ENCODE assay signal across 9 cellular contexts in the genomic region with DNA sequence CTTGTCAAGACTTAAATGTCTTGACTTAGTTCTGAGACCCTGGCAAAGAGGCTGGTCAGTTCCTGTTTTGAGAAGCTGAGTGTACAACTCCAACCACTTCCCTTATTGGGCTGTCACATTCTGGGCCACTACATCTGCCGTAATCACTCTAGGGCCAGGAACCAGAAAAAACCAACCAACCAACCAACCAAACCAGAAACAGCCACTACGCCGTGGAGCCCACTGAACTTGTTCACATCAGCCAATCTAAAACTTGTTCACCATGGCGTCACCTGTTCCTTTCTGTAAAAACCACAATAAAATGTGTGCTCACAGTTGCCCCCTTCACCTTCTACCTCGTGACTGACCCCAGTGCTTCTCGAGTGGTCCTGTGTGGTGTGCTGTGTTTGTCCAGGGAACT.
A peak's percentile ranks its signal among the peaks of the same experiment; 100 is the strongest.
DNase-seq lines count a peak whose midpoint lies in the region; ATAC-seq and TF ChIP-seq lines count a peak whose summit lies in the region.
"Had no signal": no experiment of that assay in that cellular context is flagged by ENCODE, and none has a peak within 500 bp of the region (broad histone marks: within the 10 kb centered on the region; RNA-seq: fewer than 3 reads in every experiment).

No MANE protein-coding gene starts in this region.

- H3F3A ChIP-seq in GM23338 (replicated peaks; ENCODE audit: low read depth) = no peaks in the 10 kb centered on the region

- TF ChIP-seq CTCF in GM23338 (conservative IDR thresholded peaks at IDR 0.05; ENCODE audit: low read depth in 2 of 2) = no peak
- TF ChIP-seq CTCF in glutamatergic neuron (IDR thresholded peaks at IDR 0.05; ENCODE audit: partially characterized antibody, unreplicated experiment) = no peak

- no peaks in the 10 kb centered on the region for H3K27me3 Mint-ChIP-seq in natural killer cell treated with Interleukin-12 subunit alpha and Interleukin-12 subunit beta and Interleukin-15 and Interleukin-18, amount 100 ng/mL, for 72 hours
- H3K27me3 Mint-ChIP-seq in GM23338 (ENCODE audit: insufficient read depth, low read depth, poor library complexity) = no peaks in the 10 kb centered on the region
- H3K27me3 Mint-ChIP-seq in glutamatergic neuron (ENCODE audit: unreplicated experiment) = no peaks in the 10 kb centered on the region
- H3K27me3 Mint-ChIP-seq in activated T-helper 2 cell treated with anti-CD3 and anti-CD28 coated beads, Interferon-gamma antibody, Interleukin-2, Interleukin-4, amounts not matched to agents 10 μg/mL and 5 μg/mL and 100 μg/mL, durations not matched to agents 14 hours and 24 hours and 36 hours (ENCODE audit: low read depth) = no peaks in the 10 kb centered on the region

- no peak overlapping the region for H3K4me3 ChIP-seq in GM23338

- peaks cover 49 to 63% of the 10 kb centered on the region in 2 donors for H3K4me1 Mint-ChIP-seq in natural killer cell treated with Interleukin-12 subunit alpha and Interleukin-12 subunit beta and Interleukin-15 and Interleukin-18, amount 100 ng/mL, for 72 hours (ENCODE audit: low read depth in 2 of 2)
- no peaks in the 10 kb centered on the region for H3K4me1 Mint-ChIP-seq in GM23338
- no peaks in the 10 kb centered on the region for H3K4me1 Mint-ChIP-seq in glutamatergic neuron (ENCODE audit: low read depth, unreplicated experiment)
- peaks cover 35% of the 10 kb centered on the region for H3K4me1 Mint-ChIP-seq in activated T-helper 2 cell treated with anti-CD3 and anti-CD28 coated beads, Interferon-gamma antibody, Interleukin-2, Interleukin-4, amounts not matched to agents 10 μg/mL and 5 μg/mL and 100 μg/mL, durations not matched to agents 14 hours and 24 hours and 36 hours (ENCODE audit: low read depth)

- H3K27ac Mint-ChIP-seq in natural killer cell treated with Interleukin-12 subunit alpha and Interleukin-12 subunit beta and Interleukin-15 and Interleukin-18, amount 100 ng/mL, for 72 hours = peak overlapping the region; percentile 80 to 94
- H3K27ac Mint-ChIP-seq in GM23338 (no peak overlapping the region), glutamatergic neuron (ENCODE audit: unreplicated experiment) (no peak overlapping the region)
- H3K27ac Mint-ChIP-seq in activated T-helper 2 cell treated with anti-CD3 and anti-CD28 coated beads, Interferon-gamma antibody, Interleukin-2, Interleukin-4, amounts not matched to agents 10 μg/mL and 5 μg/mL and 100 μg/mL, durations not matched to agents 14 hours and 24 hours and 36 hours = no peak overlapping the region

- no peak overlapping the region for H2AFZ ChIP-seq in GM23338

- no peaks in the 10 kb centered on the region for H3K4me1 ChIP-seq in GM23338 (ENCODE audit: insufficient read depth)

- H3K4me2 ChIP-seq in GM23338 = no peak overlapping the region

- no peaks in the 10 kb centered on the region for H3K79me2 ChIP-seq in GM23338 (replicated peaks; ENCODE audit: insufficient read depth)

- H3K4me3 Mint-ChIP-seq in natural killer cell treated with Interleukin-12 subunit alpha and Interleukin-12 subunit beta and Interleukin-15 and Interleukin-18, amount 100 ng/mL, for 72 hours = peak overlapping the region; percentile 68
- H3K4me3 Mint-ChIP-seq in GM23338 = no peak overlapping the region
- H3K4me3 Mint-ChIP-seq in glutamatergic neuron (ENCODE audit: unreplicated experiment) = no peak overlapping the region
- no peak overlapping the region for H3K4me3 Mint-ChIP-seq in activated T-helper 2 cell treated with anti-CD3 and anti-CD28 coated beads, Interferon-gamma antibody, Interleukin-2, Interleukin-4, amounts not matched to agents 10 μg/mL and 5 μg/mL and 100 μg/mL, durations not matched to agents 14 hours and 24 hours and 36 hours (ENCODE audit: low read depth)

- H3K27ac ChIP-seq in GM23338 (ENCODE audit: low read depth) = no peak overlapping the region

- ATAC-seq in GM18907 (IDR thresholded peaks at IDR 0.05; ENCODE audit: unreplicated experiment) (peak; percentile 88), HG02852 (IDR thresholded peaks at IDR 0.05; ENCODE audit: unreplicated experiment) (peak; percentile 78), GM23338 (no peak)
- ATAC-seq in natural killer cell treated with Interleukin-12 subunit alpha and Interleukin-12 subunit beta and Interleukin-15 and Interleukin-18, amount 100 ng/mL, for 72 hours = peak; percentile 91 to 95
- ATAC-seq: HCT116 had no signal

- no peaks in the 10 kb centered on the region for H3K36me3 ChIP-seq in GM23338 (ENCODE audit: insufficient read depth)

- DNase-seq in OCI-M1 (lab: John Stamatoyannopoulos, UW) (peak; percentile 93), GM23338 (ENCODE audit: low spot score) (no peak), glutamatergic neuron (no peak), kidney tubule cell (ENCODE audit: low spot score) (no peak)
- peak; percentile 79 for DNase-seq in natural killer cell treated with Interleukin-12 subunit alpha and Interleukin-12 subunit beta and Interleukin-15 and Interleukin-18, amount 100 ng/mL, for 72 hours (ENCODE audit: low spot score)
- no peak for DNase-seq in activated T-helper 2 cell treated with anti-CD3 and anti-CD28 coated beads, Interferon-gamma antibody, Interleukin-2, Interleukin-4, amounts not matched to agents 10 μg/mL and 5 μg/mL and 100 μg/mL, durations not matched to agents 14 hours and 24 hours and 36 hours (ENCODE audit: low spot score)

- H3K9me2 ChIP-seq in GM23338 (ENCODE audit: insufficient read depth) = no peaks in the 10 kb centered on the region

- no peaks in the 10 kb centered on the region for H3K27me3 ChIP-seq in GM23338 (ENCODE audit: insufficient read depth)

- intact Hi-C loops in activated T-helper 2 cell treated with anti-CD3 and anti-CD28 coated beads, Interferon-gamma antibody, Interleukin-2, Interleukin-4, amounts not matched to agents 10 μg/mL and 5 μg/mL and 100 μg/mL, durations not matched to agents 14 hours and 24 hours and 36 hours (cut with micrococcal nuclease) = no loop called here

- H3K36me3 Mint-ChIP-seq in natural killer cell treated with Interleukin-12 subunit alpha and Interleukin-12 subunit beta and Interleukin-15 and Interleukin-18, amount 100 ng/mL, for 72 hours = peaks cover 7% of the 10 kb centered on the region
- H3K36me3 Mint-ChIP-seq in GM23338 (ENCODE audit: low read depth) = no peaks in the 10 kb centered on the region
- no peaks in the 10 kb centered on the region for H3K36me3 Mint-ChIP-seq in glutamatergic neuron (ENCODE audit: unreplicated experiment)
- H3K36me3 Mint-ChIP-seq in activated T-helper 2 cell treated with anti-CD3 and anti-CD28 coated beads, Interferon-gamma antibody, Interleukin-2, Interleukin-4, amounts not matched to agents 10 μg/mL and 5 μg/mL and 100 μg/mL, durations not matched to agents 14 hours and 24 hours and 36 hours (ENCODE audit: low read depth) = peaks cover 26% of the 10 kb centered on the region

- no peaks in the 10 kb centered on the region for H4K20me1 ChIP-seq in GM23338 (replicated peaks; ENCODE audit: insufficient read depth)

- H3K9me3 Mint-ChIP-seq in natural killer cell treated with Interleukin-12 subunit alpha and Interleukin-12 subunit beta and Interleukin-15 and Interleukin-18, amount 100 ng/mL, for 72 hours = no peaks in the 10 kb centered on the region
- no peaks in the 10 kb centered on the region for H3K9me3 Mint-ChIP-seq in GM23338
- H3K9me3 Mint-ChIP-seq in glutamatergic neuron (ENCODE audit: unreplicated experiment) = no peaks in the 10 kb centered on the region
- peaks cover 4% of the 10 kb centered on the region for H3K9me3 Mint-ChIP-seq in activated T-helper 2 cell treated with anti-CD3 and anti-CD28 coated beads, Interferon-gamma antibody, Interleukin-2, Interleukin-4, amounts not matched to agents 10 μg/mL and 5 μg/mL and 100 μg/mL, durations not matched to agents 14 hours and 24 hours and 36 hours

TF ChIP-seq in GM23338, 12 proteins besides CTCF, POLR2A, EP300 and RAD21 (continues in another document):
- TF ChIP-seq POLR2AphosphoS5 (IDR thresholded peaks at IDR 0.05; ENCODE audit: low read depth) (no peak), NANOG (IDR thresholded peaks at IDR 0.05; ENCODE audit: borderline replicate concordance) (no peak), EZH2 (IDR thresholded peaks at IDR 0.05; ENCODE audit: low read depth, unreplicated experiment) (no peak), CREB1 (CRISPR knock-in tag; IDR thresholded peaks at IDR 0.05; ENCODE audit: low read depth) (no peak)

Comparison
In these comparisons a context has a peak if more than half of its experiments do, and no peak if none do; other contexts are left out.
1. DNase-seq: peak in OCI-M1 (single experiment) and natural killer cell treated with Interleukin-12 subunit alpha and Interleukin-12 subunit beta and Interleukin-15 and Interleukin-18, amount 100 ng/mL, for 72 hours (single experiment); none in GM23338 (single experiment), glutamatergic neuron (single experiment), kidney tubule cell (single experiment) and activated T-helper 2 cell treated with anti-CD3 and anti-CD28 coated beads, Interferon-gamma antibody, Interleukin-2, Interleukin-4, amounts not matched to agents 10 μg/mL and 5 μg/mL and 100 μg/mL, durations not matched to agents 14 hours and 24 hours and 36 hours (single experiment).
2. H3K27ac Mint-ChIP-seq: peak in natural killer cell treated with Interleukin-12 subunit alpha and Interleukin-12 subunit beta and Interleukin-15 and Interleukin-18, amount 100 ng/mL, for 72 hours (2 of 2); none in GM23338 (single experiment), glutamatergic neuron (single experiment) and activated T-helper 2 cell treated with anti-CD3 and anti-CD28 coated beads, Interferon-gamma antibody, Interleukin-2, Interleukin-4, amounts not matched to agents 10 μg/mL and 5 μg/mL and 100 μg/mL, durations not matched to agents 14 hours and 24 hours and 36 hours (single experiment).